In genomic region chr11:27402450-27402849, GRCh38 we compare ENCODE assay signal across 18 cellular contexts. TPM values are rescaled to one million over a fixed set of nuclear protein-coding genes. Genes with fewer than 3 reads are reported as not detected.
A peak's percentile ranks its signal among the peaks of the same experiment; 100 is the strongest.
DNase-seq lines count a peak whose midpoint lies in the region; ATAC-seq and TF ChIP-seq lines count a peak whose summit lies in the region.
"Had no signal": no experiment of that assay in that cellular context is flagged by ENCODE, and none has a peak within 500 bp of the region (broad histone marks: within the 10 kb centered on the region; RNA-seq: fewer than 3 reads in every experiment).

No MANE protein-coding gene starts in this region.

- peaks cover 8% of the 10 kb centered on the region for H3K36me3 Mint-ChIP-seq in Calu3 (ENCODE audit: insufficient read depth, unreplicated experiment)
- peaks cover 2% of the 10 kb centered on the region for H3K36me3 Mint-ChIP-seq in neural progenitor cell
- H3K36me3 Mint-ChIP-seq: CD4-positive, alpha-beta memory T cell had no signal

- peaks cover 83% of the 10 kb centered on the region for H3K79me2 ChIP-seq in hepatocyte
- peaks cover 100% of the 10 kb centered on the region for H3K79me2 ChIP-seq in neural progenitor cell (ENCODE audit: low read depth)

- H3F3A ChIP-seq in neural progenitor cell (ENCODE audit: low read depth): peaks cover 59% of the 10 kb centered on the region

- H3K27me3 Mint-ChIP-seq in Calu3 (ENCODE audit: unreplicated experiment) (no peaks in the 10 kb centered on the region), neural progenitor cell (ENCODE audit: insufficient read depth, low read depth) (no peaks in the 10 kb centered on the region)

- no peaks in the 10 kb centered on the region for H3K27me3 ChIP-seq in RWPE2 (ENCODE audit: insufficient read depth, poor library complexity, severe bottlenecking)
- H3K27me3 ChIP-seq in hepatocyte: no peaks in the 10 kb centered on the region
- no peaks in the 10 kb centered on the region for H3K27me3 ChIP-seq in neural progenitor cell

- H3K4me1 Mint-ChIP-seq in Calu3 (ENCODE audit: low read depth, unreplicated experiment) (peaks cover 36% of the 10 kb centered on the region), neural progenitor cell (peaks cover 11% of the 10 kb centered on the region)
- H3K4me1 Mint-ChIP-seq: CD4-positive, alpha-beta memory T cell had no signal

- ATAC-seq in RWPE2 (ENCODE audit: low read depth) (no peak), GM18511 (IDR thresholded peaks at IDR 0.05; ENCODE audit: unreplicated experiment) (no peak)

- H4K20me1 ChIP-seq in hepatocyte (ENCODE audit: insufficient read depth, poor library complexity, severe bottlenecking) (no peaks in the 10 kb centered on the region), neural progenitor cell (ENCODE audit: low read depth) (peaks cover 78% of the 10 kb centered on the region)

- no peaks in the 10 kb centered on the region for H3K9me2 ChIP-seq in hepatocyte (replicated peaks; ENCODE audit: insufficient read depth)

- H3K4me3 ChIP-seq in RWPE2 (ENCODE audit: severe bottlenecking) (no peak overlapping the region), hepatocyte (no peak overlapping the region), neural progenitor cell (no peak overlapping the region)

- H3K9ac ChIP-seq in neural progenitor cell: no peak overlapping the region

- BruUV-seq in Calu3 (replicated peaks; lab: Mats Ljungman, UMichigan): no TSS peak

- H2AFZ ChIP-seq in hepatocyte: no peak overlapping the region
- no peak overlapping the region for H2AFZ ChIP-seq in neural progenitor cell (replicated peaks)

- intact Hi-C loops in Calu3 (cut with micrococcal nuclease; ENCODE audit: unreplicated experiment): no loop called here

- 89% methylated on average over 2 of the region's 2 CpGs for WGBS in hepatocyte (ENCODE audit: low lambda C conversion rate, missing lambda C conversion rate)

- H3K27ac ChIP-seq in RWPE2 (ENCODE audit: poor library complexity, severe bottlenecking): peak overlapping the region; percentile 17
- peak overlapping the region; percentile 98 for H3K27ac ChIP-seq in hepatocyte
- peak overlapping the region; percentile 16 for H3K27ac ChIP-seq in neural progenitor cell

- no peaks in the 10 kb centered on the region; the same call in 1 of the 2 replicates for H3K36me3 ChIP-seq in RWPE2 (ENCODE audit: low read depth)
- H3K36me3 ChIP-seq in hepatocyte (replicated peaks; ENCODE audit: insufficient read depth, low read depth): no peaks in the 10 kb centered on the region
- peaks cover 8% of the 10 kb centered on the region for H3K36me3 ChIP-seq in neural progenitor cell

- TF ChIP-seq CTCF in Calu3 (IDR thresholded peaks at IDR 0.05; ENCODE audit: unreplicated experiment) (no peak), RWPE2 (IDR thresholded peaks at IDR 0.05; ENCODE audit: poor library complexity, severe bottlenecking) (no peak), hepatocyte (IDR thresholded peaks at IDR 0.05; ENCODE audit: poor library complexity) (no peak), neural progenitor cell (IDR thresholded peaks at IDR 0.05) (no peak)

- no peaks in the 10 kb centered on the region for H3K9me3 ChIP-seq in RWPE2 (ENCODE audit: severe bottlenecking)
- no peaks in the 10 kb centered on the region for H3K9me3 ChIP-seq in hepatocyte (ENCODE audit: low read depth)
- H3K9me3 ChIP-seq in neural progenitor cell (ENCODE audit: low read depth): no peaks in the 10 kb centered on the region

- DNase-seq in Calu3 (no peak), RWPE2 (ENCODE audit: low spot score) (no peak), hepatocyte (ENCODE audit: low spot score) (no peak), neural progenitor cell (ENCODE audit: low spot score) (no peak), NCI-H526 treated with DMSO at 0.1 percent for 48 hours (lab: John Stamatoyannopoulos, UW) (no peak), NCI-H1105 (lab: John Stamatoyannopoulos, UW) (no peak)
- no peak for DNase-seq in NK-92 treated with Interleukin-12 subunit alpha and Interleukin-12 subunit beta, amount 100 ng/mL, for 24 hours (lab: John Stamatoyannopoulos, UW)
- DNase-seq: CD4-positive, alpha-beta memory T cell; H7; HFFc6; Kasumi-1; NCI-H1092 treated with DMSO at 0.1 percent for 48 hours; NCI-H2081; NCI-H2171 treated with DMSO at 0.1 percent for 48 hours; NCI-H446; RPMI8226; SIG-M5 had no signal

- H3K9me3 Mint-ChIP-seq in Calu3 (ENCODE audit: low read depth, unreplicated experiment) (no peaks in the 10 kb centered on the region), neural progenitor cell (no peaks in the 10 kb centered on the region)
- H3K9me3 Mint-ChIP-seq: CD4-positive, alpha-beta memory T cell; HFFc6 had no signal

- peak overlapping the region; percentile 59 for H3K4me3 Mint-ChIP-seq in Calu3 (ENCODE audit: low read depth, unreplicated experiment)
- no peak overlapping the region for H3K4me3 Mint-ChIP-seq in neural progenitor cell
- H3K4me3 Mint-ChIP-seq: CD4-positive, alpha-beta memory T cell; HFFc6 had no signal

- H3K27ac Mint-ChIP-seq in Calu3 (ENCODE audit: unreplicated experiment): peak overlapping the region; percentile 93
- H3K27ac Mint-ChIP-seq in neural progenitor cell: no peak overlapping the region
- H3K27ac Mint-ChIP-seq: CD4-positive, alpha-beta memory T cell; HFFc6 had no signal

- H3K4me2 ChIP-seq in hepatocyte (peak overlapping the region; percentile 70), neural progenitor cell (no peak overlapping the region)

- CTCF ChIA-PET in Calu3 (lab: Charles Lee): interaction anchor here (0.7 to 1.2 kb wide), 3 partner anchors 10 to 106 kb away, joined by 3 to 5 read pairs (median 3); no protein-coding TSS in a partner anchor

- peaks cover 15% of the 10 kb centered on the region for H3K4me1 ChIP-seq in RWPE2 (ENCODE audit: insufficient read depth, poor library complexity, severe bottlenecking)
- peaks cover 32% of the 10 kb centered on the region for H3K4me1 ChIP-seq in hepatocyte (ENCODE audit: insufficient read depth)
- peaks cover 70% of the 10 kb centered on the region for H3K4me1 ChIP-seq in neural progenitor cell

RNA-seq across cellular contexts. Expression of gene CCDC34, which starts 39.4 kb away (rescaled TPM):
- total RNA-seq in Calu3 (2022) (17.6 and 21.6 TPM in 2 replicates), hepatocyte (6.8 and 7.5 TPM in 2 replicates), neural progenitor cell (ENCODE audit: low replicate concordance) (15.6 and 30.6 TPM in 2 replicates)
- 4.6 and 6.0 TPM in 2 replicates for polyA plus RNA-seq in hepatocyte

Comparison
In these comparisons a context has a peak if more than half of its experiments do, and no peak if none do; other contexts are left out.
1. H3K27ac ChIP-seq: peak in every context shown above with its lines; median percentile 98 in hepatocyte; 17 in RWPE2; 16 in neural progenitor cell.